In the genomic region with DNA sequence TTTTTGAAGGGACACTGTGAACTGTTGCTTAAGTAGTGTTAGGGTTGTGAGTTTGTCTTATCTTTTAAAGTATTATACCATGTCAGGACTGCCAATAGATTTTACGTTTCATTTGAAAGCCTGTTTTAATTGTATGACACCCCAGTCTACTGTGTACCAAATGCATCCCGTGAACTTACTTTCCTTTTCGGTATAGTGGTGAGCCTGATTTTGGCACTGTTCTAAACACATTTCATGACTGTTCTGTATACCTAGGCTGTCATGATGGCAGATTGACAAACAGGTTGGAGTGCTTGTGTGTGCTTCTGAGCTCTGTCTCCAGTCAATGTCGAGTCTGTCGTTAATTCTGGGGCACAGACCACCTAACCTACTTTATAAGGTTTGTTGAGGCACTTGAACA, we compare ENCODE assay signal across 8 cellular contexts. TPM values are rescaled to one million over a fixed set of nuclear protein-coding genes. Genes with fewer than 3 reads are reported as not detected.
DNase-seq lines count a peak whose midpoint lies in the region; ATAC-seq and TF ChIP-seq lines count a peak whose summit lies in the region.

No MANE protein-coding gene starts in this region.

- peak overlapping the region; percentile 79 to 87 (median 82) for H3K27ac ChIP-seq in sigmoid colon

- peak overlapping the region; percentile 78 for H3K4me3 Mint-ChIP-seq in activated CD4-positive, alpha-beta T cell treated with anti-CD3 and anti-CD28 coated beads for 36 hours
- H3K4me3 Mint-ChIP-seq in T-helper 17 cell: peak overlapping the region; percentile 93

- H3K9me3 ChIP-seq in T-helper 17 cell (ENCODE audit: control insufficient read depth, low read length, poor library complexity, severe bottlenecking): no peaks in the 10 kb centered on the region
- no peaks in the 10 kb centered on the region for H3K9me3 ChIP-seq in sigmoid colon

- H3K27me3 Mint-ChIP-seq in activated CD4-positive, alpha-beta T cell treated with anti-CD3 and anti-CD28 coated beads for 36 hours: no peaks in the 10 kb centered on the region
- peaks cover 4% of the 10 kb centered on the region for H3K27me3 Mint-ChIP-seq in T-helper 17 cell

- peaks cover 14% of the 10 kb centered on the region for H3K4me1 Mint-ChIP-seq in activated CD4-positive, alpha-beta T cell treated with anti-CD3 and anti-CD28 coated beads for 36 hours
- H3K4me1 Mint-ChIP-seq in T-helper 17 cell: peaks cover 23% of the 10 kb centered on the region

- H3K36me3 Mint-ChIP-seq in activated CD4-positive, alpha-beta T cell treated with anti-CD3 and anti-CD28 coated beads for 36 hours (ENCODE audit: low read depth): no peaks in the 10 kb centered on the region
- H3K36me3 Mint-ChIP-seq in T-helper 17 cell (ENCODE audit: low read depth): peaks cover 2% of the 10 kb centered on the region

- peak; percentile 8 for DNase-seq in activated CD4-positive, alpha-beta T cell treated with anti-CD3 and anti-CD28 coated beads for 36 hours
- DNase-seq in activated CD4-positive, alpha-beta T cell treated with anti-CD3 and anti-CD28 coated beads, Interleukin-2, amount 50 U/mL, for 1 hour: no peak
- DNase-seq in T-helper 17 cell (no peak), foreskin fibroblast (peak in 1 of 2 donors; percentile 22), sigmoid colon (no peak), COLO829 (ENCODE audit: low spot score) (no peak)

- H3K9me3 Mint-ChIP-seq in activated CD4-positive, alpha-beta T cell treated with anti-CD3 and anti-CD28 coated beads for 36 hours (ENCODE audit: low read depth): no peaks in the 10 kb centered on the region

- 2% methylated on average over 5 of the region's 5 CpGs for WGBS in sigmoid colon, 2 donors

- H3K27ac Mint-ChIP-seq in activated CD4-positive, alpha-beta T cell treated with anti-CD3 and anti-CD28 coated beads for 36 hours: peak overlapping the region; percentile 84
- peak overlapping the region; percentile 81 for H3K27ac Mint-ChIP-seq in T-helper 17 cell

- CTCF ChIA-PET in activated CD4-positive, alpha-beta T cell treated with anti-CD3 and anti-CD28 coated beads for 36 hours (lab: Charles Lee): interaction anchor here (0.6 to 1.7 kb wide), 7 partner anchors 13 to 484 kb away, joined by 3 to 6 read pairs (median 3); no protein-coding TSS in a partner anchor

- no peaks in the 10 kb centered on the region for H3K27me3 ChIP-seq in sigmoid colon

- TF ChIP-seq CTCF in foreskin fibroblast (IDR thresholded peaks at IDR 0.05; ENCODE audit: low read depth, low read length) (no peak), sigmoid colon (IDR thresholded peaks at IDR 0.05) (no peak)

- no peak for TF ChIP-seq POLR2A in sigmoid colon (IDR thresholded peaks at IDR 0.05)

- ATAC-seq in activated CD4-positive, alpha-beta T cell treated with anti-CD3 and anti-CD28 coated beads for 36 hours: peak; percentile 78
- ATAC-seq in HG02798 (IDR thresholded peaks at IDR 0.05; ENCODE audit: poor library complexity, unreplicated experiment): peak; percentile 25
- ATAC-seq in T-helper 17 cell: peak; percentile 70
- no peak for ATAC-seq in GM19324 (IDR thresholded peaks at IDR 0.05; ENCODE audit: low FRiP score, unreplicated experiment)

- no peak for TF ChIP-seq EP300 in sigmoid colon (IDR thresholded peaks at IDR 0.05)

- POLR2A ChIA-PET in activated CD4-positive, alpha-beta T cell treated with anti-CD3 and anti-CD28 coated beads for 36 hours (lab: Charles Lee): no interaction called here

- H3K4me3 ChIP-seq in foreskin fibroblast (ENCODE audit: low read depth in 1 of 2, low read length in 2 of 2): peak overlapping the region; percentile 86 to 89
- H3K4me3 ChIP-seq in sigmoid colon: peak overlapping the region; percentile 75 to 90 (median 77)

- intact Hi-C loops in activated CD4-positive, alpha-beta T cell treated with anti-CD3 and anti-CD28 coated beads for 36 hours (cut with DNase I, micrococcal nuclease): loop anchor here in 1 of 2 experiments (1.0 to 5.0 kb wide), 3 partner anchors 483 to 587 kb away; a partner anchor contains a TSS
- intact Hi-C loops in sigmoid colon (cut with DNase I): loop anchor here (2.0 to 10.0 kb wide), 3 partner anchors 105 to 482 kb away; a partner anchor contains a TSS

- peaks cover 0 to 30% (median 23%) of the 10 kb centered on the region in 4 donors for H3K4me1 ChIP-seq in sigmoid colon

- H3K36me3 ChIP-seq in sigmoid colon: no peaks in the 10 kb centered on the region

RNA-seq across cellular contexts. Expression of a gene that starts 0.7 kb away (rescaled TPM):
- 1 to 10 TPM; 5.8 to 7.3 TPM for total RNA-seq in activated CD4-positive, alpha-beta T cell treated with anti-CD3 and anti-CD28 coated beads for 36 hours
- total RNA-seq in T-helper 17 cell (10 to 100 TPM in 1 of 2 donors, 1 to 10 TPM in 1; 9.9 to 10.7 TPM), sigmoid colon (10 to 100 TPM; 42.8 to 45.6 (median 45.2) TPM)
- 10 to 100 TPM; 18.0 to 35.4 (median 28.8) TPM for polyA plus RNA-seq in sigmoid colon
